Comparison of ENCODE assay signal across 11 cellular contexts in genomic region chr4:186840222-186840701, GRCh38.
DNase-seq lines count a peak whose midpoint lies in the region; ATAC-seq, FAIRE-seq and TF ChIP-seq lines count a peak whose summit lies in the region.
"Had no signal": no experiment of that assay in that cellular context is flagged by ENCODE, and none has a peak within 500 bp of the region (broad histone marks: within the 10 kb centered on the region; RNA-seq: fewer than 3 reads in every experiment).

No MANE protein-coding gene starts in this region.

- H3K27ac ChIP-seq in HEK293 (ENCODE audit: extremely low read depth, low read depth, low read length) (no peak overlapping the region), ascending aorta (peak overlapping the region; percentile 87 to 89), keratinocyte (ENCODE audit: control insufficient read depth, insufficient read depth, low read length) (peak overlapping the region; percentile 73), suprapubic skin (peak overlapping the region; percentile 84)

- 58% methylated on average over 7 of the region's 7 CpGs for WGBS in suprapubic skin

- H3K36me3 ChIP-seq in HEK293 (ENCODE audit: control insufficient read depth in 2 of 2, insufficient read depth in 1 of 2, low read length in 2 of 2) (no peaks in the 10 kb centered on the region), ascending aorta (no peaks in the 10 kb centered on the region), keratinocyte (ENCODE audit: control insufficient read depth in 2 of 2, extremely low read depth in 1 of 2, insufficient read depth in 2 of 2, low read length in 2 of 2) (no peaks in the 10 kb centered on the region), suprapubic skin (no peaks in the 10 kb centered on the region)

- dilution Hi-C loops in keratinocyte (cut with MboI; ENCODE audit: extremely low pct_ligation_motif_present, low sequenced_read_pairs), result no loop called here

- no peaks in the 10 kb centered on the region for H4K20me1 ChIP-seq in keratinocyte (ENCODE audit: control insufficient read depth, extremely low read depth, insufficient read depth, low read length)

- H3K27me3 ChIP-seq in ascending aorta (no peaks in the 10 kb centered on the region), keratinocyte (ENCODE audit: control insufficient read depth, extremely low read depth, insufficient read depth, low read length) (no peaks in the 10 kb centered on the region), suprapubic skin (no peaks in the 10 kb centered on the region)

- H3K9me3 ChIP-seq in HEK293 (ENCODE audit: control insufficient read depth, insufficient read depth, low read depth, low read length) (no peaks in the 10 kb centered on the region), ascending aorta (no peaks in the 10 kb centered on the region), keratinocyte (ENCODE audit: control insufficient read depth, low read depth, low read length) (no peaks in the 10 kb centered on the region), suprapubic skin (no peaks in the 10 kb centered on the region)

- CTCF ChIA-PET in HEK293 (lab: Yijun Ruan, JAX), result no interaction called here

- FAIRE-seq in keratinocyte (lab: Jason Lieb, UNC), result no peak

- TF ChIP-seq EP300 in suprapubic skin (IDR thresholded peaks at IDR 0.05), result no peak

- no peaks in the 10 kb centered on the region for H3K79me2 ChIP-seq in keratinocyte (ENCODE audit: control insufficient read depth, insufficient read depth, low read length)

- peak overlapping the region; percentile 20 for H2AFZ ChIP-seq in keratinocyte (ENCODE audit: control insufficient read depth, low read length)
- H2AFZ ChIP-seq: PC-9 had no signal

- POLR2A ChIA-PET in HEK293 (lab: Yijun Ruan, JAX), result interaction anchor here (0.6 kb wide), 1 partner anchor 551 kb away, joined by 7 read pairs; no protein-coding TSS in a partner anchor

- peak overlapping the region; percentile 58 for H3K9ac ChIP-seq in keratinocyte (ENCODE audit: control insufficient read depth, extremely low read depth, insufficient read depth, low read length)

- peak overlapping the region; percentile 81 for H3K4me2 ChIP-seq in keratinocyte (ENCODE audit: control insufficient read depth, extremely low read depth, insufficient read depth, low read depth, low read length)

- TF ChIP-seq CTCF in HEK293 (tag by site-specific recombination; IDR thresholded peaks at IDR 0.05) (no peak), ascending aorta (IDR thresholded peaks at IDR 0.05) (no peak), keratinocyte (optimal IDR thresholded peaks at IDR 0.05 in 1 of 3, IDR thresholded peaks at IDR 0.05 in 1 of 3, conservative IDR thresholded peaks at IDR 0.05 in 1 of 3; ENCODE audit: extremely low read depth in 1 of 3, insufficient read depth in 2 of 3, low read length in 3 of 3) (no peak), suprapubic skin (IDR thresholded peaks at IDR 0.05) (no peak)

- no peaks in the 10 kb centered on the region for H3K9me1 ChIP-seq in keratinocyte (ENCODE audit: control insufficient read depth, extremely low read depth, insufficient read depth, low read length)

- no peaks in the 10 kb centered on the region; the same call in 1 of the 2 replicates for H3K4me1 ChIP-seq in HEK293 (ENCODE audit: control insufficient read depth, insufficient read depth, low read length)
- peaks cover 0 to 9% of the 10 kb centered on the region in 2 donors for H3K4me1 ChIP-seq in ascending aorta
- H3K4me1 ChIP-seq in keratinocyte (ENCODE audit: control insufficient read depth, extremely low read depth, insufficient read depth, low read length), result peaks cover 29% of the 10 kb centered on the region
- peaks cover 19% of the 10 kb centered on the region for H3K4me1 ChIP-seq in suprapubic skin

- TF ChIP-seq POLR2A in suprapubic skin (IDR thresholded peaks at IDR 0.05) (no peak), erythroblast (IDR thresholded peaks at IDR 0.05; ENCODE audit: low read length) (no peak)

- H3K4me3 ChIP-seq in HEK293 (ENCODE audit: low read depth, low read length), result no peak overlapping the region
- peak overlapping the region in 1 of 2 donors; percentile 56 for H3K4me3 ChIP-seq in ascending aorta
- peak overlapping the region in 1 of 3 experiments; percentile 27 for H3K4me3 ChIP-seq in keratinocyte (ENCODE audit: control insufficient read depth in 2 of 3, extremely low read depth in 1 of 3, insufficient read depth in 2 of 3, low read depth in 1 of 3, low read length in 3 of 3)
- H3K4me3 ChIP-seq in suprapubic skin, result peak overlapping the region; percentile 27
- H3K4me3 ChIP-seq: PC-9 had no signal

- intact Hi-C loops in ascending aorta (cut with DNase I), result no loop called here

- no peak for ATAC-seq in HG03442 (IDR thresholded peaks at IDR 0.05; ENCODE audit: unreplicated experiment)
- ATAC-seq: activated CD4-positive, CD25-positive, alpha-beta regulatory T cell treated with anti-CD3 and anti-CD28 coated beads, Interleukin-2, amount 50 U/mL, for 24 hours had no signal

- DNase-seq in ascending aorta (ENCODE audit: low spot score in 2 of 2) (no peak), keratinocyte (ENCODE audit: low read depth, low spot score) (no peak), suprapubic skin (ENCODE audit: low spot score in 2 of 2) (peak in 1 of 2 donors; percentile 72), erythroblast (lab: John Stamatoyannopoulos, UW) (no peak), NCI-H510A treated with DMSO at 0.1 percent for 48 hours (lab: John Stamatoyannopoulos, UW) (no peak)
- no peak for DNase-seq in activated CD4-positive, alpha-beta T cell treated with anti-CD3 and anti-CD28 coated beads, Interleukin-2, amount 50 U/mL, for 4 hours
- DNase-seq: activated naive CD4-positive, alpha-beta T cell treated with Interleukin-2 at 50 U/mL for 16 hours had no signal

TF ChIP-seq in HEK293, 187 proteins besides CTCF, POLR2A, EP300 and RAD21:
- TF ChIP-seq ZNF707 (tag by site-specific recombination; IDR thresholded peaks at IDR 0.05) (no peak), EGR2 (tag by site-specific recombination; IDR thresholded peaks at IDR 0.05; ENCODE audit: low read depth) (peak; percentile 60; the same call in 1 of the 2 replicates), SP3 (tag by site-specific recombination; IDR thresholded peaks at IDR 0.05) (no peak), ZFHX2 (tag by site-specific recombination; conservative IDR thresholded peaks at IDR 0.05) (peak; percentile 63), SALL2 (tag by site-specific recombination; IDR thresholded peaks at IDR 0.05; ENCODE audit: borderline replicate concordance) (no peak), ZNF654 (tag by site-specific recombination; IDR thresholded peaks at IDR 0.05; ENCODE audit: low read depth) (no peak), ZNF26 (tag by site-specific recombination; IDR thresholded peaks at IDR 0.05) (no peak), ZNF544 (tag by site-specific recombination; IDR thresholded peaks at IDR 0.05) (no peak), ZNF214 (tag by site-specific recombination; IDR thresholded peaks at IDR 0.05; ENCODE audit: borderline replicate concordance) (no peak), ZNF521 (tag by site-specific recombination; IDR thresholded peaks at IDR 0.05) (no peak)
